Comparison of ENCODE assay signal across 1 cellular context in the genomic region with DNA sequence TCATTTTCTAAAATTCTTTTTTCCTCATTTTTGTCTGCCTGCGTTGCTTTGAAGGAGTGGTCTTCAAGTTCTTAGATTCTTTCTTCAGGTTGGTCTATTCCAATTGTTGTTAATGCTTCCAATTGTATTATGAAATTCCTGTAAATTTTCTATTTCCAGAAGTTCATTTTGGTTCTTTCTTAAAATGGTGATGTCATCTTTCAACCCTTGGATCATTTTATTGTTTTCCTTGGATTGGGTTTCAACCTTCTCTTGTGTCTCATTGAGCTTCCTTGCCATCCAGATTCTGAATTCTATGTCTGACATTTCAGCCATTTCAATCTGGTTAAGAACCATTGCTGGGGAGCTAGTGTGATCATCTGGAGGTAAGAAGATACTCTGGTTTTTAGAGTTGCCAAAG.
TF ChIP-seq lines count a peak whose summit lies in the region.

No MANE protein-coding gene starts in this region.

TF ChIP-seq in HEK293, 187 proteins besides CTCF, POLR2A, EP300 and RAD21 (continued from another document):
- no peak for TF ChIP-seq ZNF132 (tag by site-specific recombination; IDR thresholded peaks at IDR 0.05; ENCODE audit: borderline replicate concordance)
- TF ChIP-seq, protein P1, sequence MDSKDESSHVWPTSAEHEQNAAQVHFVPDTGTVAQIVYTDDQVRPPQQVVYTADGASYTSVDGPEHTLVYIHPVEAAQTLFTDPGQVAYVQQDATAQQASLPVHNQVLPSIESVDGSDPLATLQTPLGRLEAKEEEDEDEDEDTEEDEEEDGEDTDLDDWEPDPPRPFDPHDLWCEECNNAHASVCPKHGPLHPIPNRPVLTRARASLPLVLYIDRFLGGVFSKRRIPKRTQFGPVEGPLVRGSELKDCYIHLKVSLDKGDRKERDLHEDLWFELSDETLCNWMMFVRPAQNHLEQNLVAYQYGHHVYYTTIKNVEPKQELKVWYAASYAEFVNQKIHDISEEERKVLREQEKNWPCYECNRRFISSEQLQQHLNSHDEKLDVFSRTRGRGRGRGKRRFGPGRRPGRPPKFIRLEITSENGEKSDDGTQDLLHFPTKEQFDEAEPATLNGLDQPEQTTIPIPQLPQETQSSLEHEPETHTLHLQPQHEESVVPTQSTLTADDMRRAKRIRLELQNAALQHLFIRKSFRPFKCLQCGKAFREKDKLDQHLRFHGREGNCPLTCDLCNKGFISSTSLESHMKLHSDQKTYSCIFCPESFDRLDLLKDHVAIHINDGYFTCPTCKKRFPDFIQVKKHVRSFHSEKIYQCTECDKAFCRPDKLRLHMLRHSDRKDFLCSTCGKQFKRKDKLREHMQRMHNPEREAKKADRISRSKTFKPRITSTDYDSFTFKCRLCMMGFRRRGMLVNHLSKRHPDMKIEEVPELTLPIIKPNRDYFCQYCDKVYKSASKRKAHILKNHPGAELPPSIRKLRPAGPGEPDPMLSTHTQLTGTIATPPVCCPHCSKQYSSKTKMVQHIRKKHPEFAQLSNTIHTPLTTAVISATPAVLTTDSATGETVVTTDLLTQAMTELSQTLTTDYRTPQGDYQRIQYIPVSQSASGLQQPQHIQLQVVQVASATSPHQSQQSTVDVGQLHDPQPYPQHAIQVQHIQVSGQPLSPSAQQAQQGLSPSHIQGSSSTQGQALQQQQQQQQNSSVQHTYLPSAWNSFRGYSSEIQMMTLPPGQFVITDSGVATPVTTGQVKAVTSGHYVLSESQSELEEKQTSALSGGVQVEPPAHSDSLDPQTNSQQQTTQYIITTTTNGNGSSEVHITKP (tag by site-specific recombination; IDR thresholded peaks at IDR 0.05), result peak; percentile 53
TF ChIP-seq in HEK293: peak in this region for 4.
